Comparison of ENCODE assay signal across 9 cellular contexts in the genomic region with DNA sequence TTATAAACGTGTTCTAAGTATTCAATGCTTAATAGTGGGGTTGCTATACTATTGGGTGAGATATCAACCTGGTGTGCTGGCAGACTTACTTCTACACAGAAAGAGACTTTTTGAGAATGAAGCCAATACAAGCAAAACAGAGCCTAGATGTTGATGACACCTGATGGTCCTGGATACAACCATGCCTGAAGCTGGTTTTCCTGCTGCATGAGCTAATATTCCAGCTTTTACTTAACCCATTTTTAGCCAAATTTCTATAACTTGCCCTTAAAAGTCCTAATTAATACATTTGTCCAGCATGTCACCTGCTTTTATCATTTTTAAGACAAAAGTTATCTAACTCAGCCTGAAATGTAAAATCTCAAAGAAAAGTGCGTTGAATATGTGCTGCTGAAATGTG.
"Had no signal": no experiment of that assay in that cellular context is flagged by ENCODE, and none has a peak within 500 bp of the region (broad histone marks: within the 10 kb centered on the region; RNA-seq: fewer than 3 reads in every experiment).

No MANE protein-coding gene starts in this region.

- H3K4me1 ChIP-seq: HAP-1 had no signal

- H3K9me3 Mint-ChIP-seq: HFFc6 had no signal

- H3K36me3 ChIP-seq: HAP-1 had no signal

- H3K4me3 ChIP-seq: GM23248, HAP-1, K562 had no signal

- H3K9me3 ChIP-seq: HAP-1 had no signal

- H2AFZ ChIP-seq: GM23248 had no signal

- DNase-seq: GM23248, GOT3, H7, HFFc6, IMR-90 had no signal

- H3K27ac ChIP-seq: GM23248, HL-60 had no signal

- H3K27ac Mint-ChIP-seq: HFFc6 had no signal

- FAIRE-seq: K562 had no signal

- H3K4me3 Mint-ChIP-seq: HFFc6 had no signal

- ATAC-seq: HCT116, K562 had no signal

- H3K9ac ChIP-seq: GM23248 had no signal
